ENCODE assay signal across 6 cellular contexts in genomic region chr16:2468142-2468724, GRCh38.
DNase-seq lines count a peak whose midpoint lies in the region; ATAC-seq and TF ChIP-seq lines count a peak whose summit lies in the region.

No MANE protein-coding gene starts in this region.

- ATAC-seq in HG03354 (IDR thresholded peaks at IDR 0.05; ENCODE audit: poor library complexity, severe bottlenecking, unreplicated experiment): no peak
- ATAC-seq in HG03520 (IDR thresholded peaks at IDR 0.05; ENCODE audit: unreplicated experiment): no peak

- no peaks in the 10 kb centered on the region for H3K79me2 ChIP-seq in SU-DHL-6 (ENCODE audit: insufficient read depth, low read length)

- TF ChIP-seq CTCF in HEK293 (tag by site-specific recombination; IDR thresholded peaks at IDR 0.05) (no peak), SU-DHL-6 (IDR thresholded peaks at IDR 0.05; ENCODE audit: insufficient read depth, low read length, poor library complexity, severe bottlenecking) (no peak)

- H3K4me1 ChIP-seq in HEK293 (ENCODE audit: control insufficient read depth, insufficient read depth, low read length): peaks cover 27% of the 10 kb centered on the region

- H3K36me3 ChIP-seq in HEK293 (ENCODE audit: control insufficient read depth in 2 of 2, insufficient read depth in 1 of 2, low read length in 2 of 2) (peaks cover 0 to 11% of the 10 kb centered on the region in 2 experiments; a peak in 1 of 3 replicates), SU-DHL-6 (ENCODE audit: low read length) (no peaks in the 10 kb centered on the region)

- peaks cover 16% of the 10 kb centered on the region; the same call in 1 of the 2 replicates for H3F3A ChIP-seq in SU-DHL-6 (ENCODE audit: insufficient read depth)

- H3K4me3 ChIP-seq in HEK293 (ENCODE audit: low read depth, low read length): peak overlapping the region; percentile 37
- H3K4me3 ChIP-seq in SU-DHL-6 (ENCODE audit: insufficient read depth, low read length, poor library complexity, severe bottlenecking): peak overlapping the region; percentile 49

- CTCF ChIA-PET in HEK293 (lab: Yijun Ruan, JAX): interaction anchor here (0.6 to 2.5 kb wide), 3 partner anchors 32 to 218 kb away, joined by 3 to 8 read pairs (median 4); no protein-coding TSS in a partner anchor

- peak overlapping the region; percentile 85 for H3K27ac ChIP-seq in HEK293 (ENCODE audit: extremely low read depth, low read depth, low read length)
- peak overlapping the region; percentile 75 for H3K27ac ChIP-seq in SU-DHL-6 (ENCODE audit: low read depth, low read length)
- H3K27ac ChIP-seq in layer of hippocampus (ENCODE audit: low read depth, low read length): peak overlapping the region; percentile 57

- POLR2A ChIA-PET in HEK293 (lab: Yijun Ruan, JAX): interaction anchor here (0.6 to 3.2 kb wide), 12 partner anchors 9 to 425 kb away, joined by 3 to 34 read pairs (median 4); partner anchors contain the start of genes ATP6V0C, ECI1 and TEDC2

- no peaks in the 10 kb centered on the region; the same call in 1 of the 2 replicates for H4K20me1 ChIP-seq in SU-DHL-6 (ENCODE audit: low read depth, low read length)

- no peaks in the 10 kb centered on the region for H3K9me2 ChIP-seq in SU-DHL-6 (replicated peaks; ENCODE audit: insufficient read depth, low read length)

- peak overlapping the region; percentile 74 for H3K4me2 ChIP-seq in SU-DHL-6 (ENCODE audit: low read depth, low read length, poor library complexity, severe bottlenecking)

- no peak for DNase-seq in stimulated activated CD4-positive, alpha-beta T cell treated with anti-CD3 and anti-CD28 coated beads, Interleukin-4, amount 100 ng/mL, for 1 hour

- H3K9me3 ChIP-seq in HEK293 (ENCODE audit: control insufficient read depth, insufficient read depth, low read depth, low read length): no peaks in the 10 kb centered on the region
- no peaks in the 10 kb centered on the region for H3K9me3 ChIP-seq in SU-DHL-6 (ENCODE audit: insufficient read depth, low read length)

- peak overlapping the region; percentile 65 for H3K9ac ChIP-seq in SU-DHL-6 (ENCODE audit: low read length)

- H3K27me3 ChIP-seq in SU-DHL-6 (ENCODE audit: low read length): no peaks in the 10 kb centered on the region
- peaks cover 19% of the 10 kb centered on the region for H3K27me3 ChIP-seq in layer of hippocampus (ENCODE audit: control insufficient read depth, insufficient read depth, low read length)

- H2AFZ ChIP-seq in SU-DHL-6 (ENCODE audit: low read depth, low read length, severe bottlenecking): peak overlapping the region; percentile 53

TF ChIP-seq in HEK293, 187 proteins besides CTCF, POLR2A, EP300 and RAD21 (continues in another document):
- TF ChIP-seq ZNF626 (tag by site-specific recombination; IDR thresholded peaks at IDR 0.05): no peak
- no peak for TF ChIP-seq ZNF677 (tag by site-specific recombination; IDR thresholded peaks at IDR 0.05)
- 0 out of 2 replicates have a peak, but pooled peaks have one; percentile 56 for TF ChIP-seq ZSCAN5A (tag by site-specific recombination; IDR thresholded peaks at IDR 0.05)
- no peak for TF ChIP-seq ZNF223 (tag by site-specific recombination; IDR thresholded peaks at IDR 0.05)
- no peak for TF ChIP-seq ZNF473 (tag by site-specific recombination; IDR thresholded peaks at IDR 0.05)
- TF ChIP-seq, protein P1, sequence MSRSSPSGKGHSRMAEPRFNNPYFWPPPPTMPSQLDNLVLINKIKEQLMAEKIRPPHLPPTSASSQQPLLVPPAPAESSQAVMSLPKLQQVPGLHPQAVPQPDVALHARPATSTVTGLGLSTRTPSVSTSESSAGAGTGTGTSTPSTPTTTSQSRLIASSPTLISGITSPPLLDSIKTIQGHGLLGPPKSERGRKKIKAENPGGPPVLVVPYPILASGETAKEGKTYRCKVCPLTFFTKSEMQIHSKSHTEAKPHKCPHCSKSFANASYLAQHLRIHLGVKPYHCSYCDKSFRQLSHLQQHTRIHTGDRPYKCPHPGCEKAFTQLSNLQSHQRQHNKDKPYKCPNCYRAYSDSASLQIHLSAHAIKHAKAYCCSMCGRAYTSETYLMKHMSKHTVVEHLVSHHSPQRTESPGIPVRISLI (tag by site-specific recombination; IDR thresholded peaks at IDR 0.05): no peak
- TF ChIP-seq, protein P2, sequence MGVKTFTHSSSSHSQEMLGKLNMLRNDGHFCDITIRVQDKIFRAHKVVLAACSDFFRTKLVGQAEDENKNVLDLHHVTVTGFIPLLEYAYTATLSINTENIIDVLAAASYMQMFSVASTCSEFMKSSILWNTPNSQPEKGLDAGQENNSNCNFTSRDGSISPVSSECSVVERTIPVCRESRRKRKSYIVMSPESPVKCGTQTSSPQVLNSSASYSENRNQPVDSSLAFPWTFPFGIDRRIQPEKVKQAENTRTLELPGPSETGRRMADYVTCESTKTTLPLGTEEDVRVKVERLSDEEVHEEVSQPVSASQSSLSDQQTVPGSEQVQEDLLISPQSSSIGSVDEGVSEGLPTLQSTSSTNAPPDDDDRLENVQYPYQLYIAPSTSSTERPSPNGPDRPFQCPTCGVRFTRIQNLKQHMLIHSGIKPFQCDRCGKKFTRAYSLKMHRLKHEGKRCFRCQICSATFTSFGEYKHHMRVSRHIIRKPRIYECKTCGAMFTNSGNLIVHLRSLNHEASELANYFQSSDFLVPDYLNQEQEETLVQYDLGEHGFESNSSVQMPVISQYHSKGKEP (tag by site-specific recombination; IDR thresholded peaks at IDR 0.05): peak; percentile 85
- no peak for TF ChIP-seq ELK4 (IDR thresholded peaks at IDR 0.05; ENCODE audit: borderline replicate concordance, low read depth, low read length)
- TF ChIP-seq SP3 (tag by site-specific recombination; IDR thresholded peaks at IDR 0.05): no peak
- TF ChIP-seq SETDB1 (IDR thresholded peaks at IDR 0.05; ENCODE audit: insufficient read length, low read length): no peak
- TF ChIP-seq, protein P3, sequence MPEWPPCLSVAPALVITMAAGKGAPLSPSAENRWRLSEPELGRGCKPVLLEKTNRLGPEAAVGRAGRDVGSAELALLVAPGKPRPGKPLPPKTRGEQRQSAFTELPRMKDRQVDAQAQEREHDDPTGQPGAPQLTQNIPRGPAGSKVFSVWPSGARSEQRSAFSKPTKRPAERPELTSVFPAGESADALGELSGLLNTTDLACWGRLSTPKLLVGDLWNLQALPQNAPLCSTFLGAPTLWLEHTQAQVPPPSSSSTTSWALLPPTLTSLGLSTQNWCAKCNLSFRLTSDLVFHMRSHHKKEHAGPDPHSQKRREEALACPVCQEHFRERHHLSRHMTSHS (tag by site-specific recombination; IDR thresholded peaks at IDR 0.05): no peak
- no peak for TF ChIP-seq ZFP69B (tag by site-specific recombination; IDR thresholded peaks at IDR 0.05)
- TF ChIP-seq ZNF514 (tag by site-specific recombination; IDR thresholded peaks at IDR 0.05): no peak
- TF ChIP-seq YY2 (tag by site-specific recombination; IDR thresholded peaks at IDR 0.05): no peak
- TF ChIP-seq ZNF792 (tag by site-specific recombination; IDR thresholded peaks at IDR 0.05): no peak
- no peak for TF ChIP-seq ZNF280D (tag by site-specific recombination; IDR thresholded peaks at IDR 0.05)
- no peak for TF ChIP-seq TRIM28 (IDR thresholded peaks at IDR 0.05; ENCODE audit: borderline replicate concordance, low read length)
- peak; percentile 15; the same call in 1 of the 2 replicates for TF ChIP-seq ZBTB7A (tag by site-specific recombination; IDR thresholded peaks at IDR 0.05; ENCODE audit: low read depth)
- no peak for TF ChIP-seq ZNF571 (tag by site-specific recombination; IDR thresholded peaks at IDR 0.05)
- TF ChIP-seq ZNF214 (tag by site-specific recombination; IDR thresholded peaks at IDR 0.05; ENCODE audit: borderline replicate concordance): no peak
